15 cellular contexts compared by ENCODE assay signal in genomic region chr5:22889714-22890113, GRCh38. TPM values are rescaled to one million over a fixed set of nuclear protein-coding genes. Genes with fewer than 3 reads are reported as not detected.
DNase-seq lines count a peak whose midpoint lies in the region; ATAC-seq and TF ChIP-seq lines count a peak whose summit lies in the region.
"Had no signal": no experiment of that assay in that cellular context is flagged by ENCODE, and none has a peak within 500 bp of the region (broad histone marks: within the 10 kb centered on the region; RNA-seq: fewer than 3 reads in every experiment).

No MANE protein-coding gene starts in this region.

- CTCF ChIA-PET in Panc1 (lab: Charles Lee): no interaction called here

- H3K9me3 ChIP-seq in Karpas-422 (ENCODE audit: low read length) (no peaks in the 10 kb centered on the region), Panc1 (ENCODE audit: control insufficient read depth, insufficient read depth, low read depth, low read length) (no peaks in the 10 kb centered on the region), colonic mucosa (no peaks in the 10 kb centered on the region)
- H3K9me3 ChIP-seq: ascending aorta, testis had no signal

- TF ChIP-seq CTCF in Panc1 (IDR thresholded peaks at IDR 0.05) (peak; percentile 17; the same call in 1 of the 2 replicates), colonic mucosa (IDR thresholded peaks at IDR 0.05) (no peak), coronary artery (IDR thresholded peaks at IDR 0.05) (no peak)

- H3K9me2 ChIP-seq in Karpas-422 (replicated peaks; ENCODE audit: insufficient read depth, low read length): no peaks in the 10 kb centered on the region

- H3K27me3 ChIP-seq in Karpas-422 (ENCODE audit: low read length) (no peaks in the 10 kb centered on the region), Panc1 (ENCODE audit: control insufficient read depth, insufficient read depth, low read length) (no peaks in the 10 kb centered on the region), colonic mucosa (no peaks in the 10 kb centered on the region)
- H3K27me3 ChIP-seq: ascending aorta, testis had no signal

- BruUV-seq in Panc1 (replicated peaks; lab: Mats Ljungman, UMichigan): no TSS peak

- in situ Hi-C loops in Panc1 (cut with HindIII; ENCODE audit: low pct_unique_long_range_greater_than_20kb, low sequenced_read_pairs): no loop called here

- no peaks in the 10 kb centered on the region for H3K79me2 ChIP-seq in Karpas-422 (ENCODE audit: low read length)

- POLR2A ChIA-PET in Panc1 (lab: Charles Lee): no interaction called here

- no peak overlapping the region for H2AFZ ChIP-seq in Karpas-422 (ENCODE audit: low read length)

- H3K9ac ChIP-seq in Karpas-422 (ENCODE audit: low read length) (no peak overlapping the region), colonic mucosa (ENCODE audit: low read depth in 2 of 2, low read length in 2 of 2) (no peak overlapping the region)

- H3K4me3 ChIP-seq in Karpas-422 (ENCODE audit: low read length): no peak overlapping the region
- no peak overlapping the region for H3K4me3 ChIP-seq in Panc1 (ENCODE audit: low read depth in 2 of 2, low read length in 2 of 2)
- H3K4me3 ChIP-seq in colonic mucosa: no peak overlapping the region
- H3K4me3 ChIP-seq in coronary artery: no peak overlapping the region
- H3K4me3 ChIP-seq: ascending aorta, testis had no signal

- intact Hi-C loops in Panc1 (cut with micrococcal nuclease; ENCODE audit: unreplicated experiment) (no loop called here), colonic mucosa (cut with DNase I) (no loop called here)

- DNase-seq in DMS53 (lab: John Stamatoyannopoulos, UW) (peak; percentile 32), Karpas-422 (peak; percentile 68), Panc1 (ENCODE audit: low read depth, low spot score) (no peak), iris pigment epithelial cell (ENCODE audit: low read depth) (peak; percentile 32), colonic mucosa (no peak), coronary artery (ENCODE audit: low spot score) (no peak)
- no peak for DNase-seq in activated CD8-positive, alpha-beta memory T cell treated with anti-CD3 and anti-CD28 coated beads, Interleukin-2, amount 50 U/mL, for 48 hours
- DNase-seq: activated T-cell treated with anti-CD3 and anti-CD28 coated beads for 4 hours, DMS79 treated with DMSO at 0.1 percent for 48 hours, hypothalamus, right cardiac atrium, RPMI8226, testis had no signal

- no peak for ATAC-seq in Panc1
- ATAC-seq in GM21825 (IDR thresholded peaks at IDR 0.05; ENCODE audit: unreplicated experiment): no peak
- ATAC-seq: right cardiac atrium had no signal

- H3K4me1 ChIP-seq in Karpas-422 (ENCODE audit: low read length): no peaks in the 10 kb centered on the region
- H3K4me1 ChIP-seq in Panc1 (ENCODE audit: control insufficient read depth, insufficient read depth, low read length): no peaks in the 10 kb centered on the region
- H3K4me1 ChIP-seq in colonic mucosa: no peaks in the 10 kb centered on the region
- H3K4me1 ChIP-seq: ascending aorta, testis had no signal

- no peak overlapping the region for H3K4me2 ChIP-seq in Karpas-422 (ENCODE audit: low read depth, low read length, poor library complexity, severe bottlenecking)

- H3K27ac ChIP-seq in Karpas-422 (ENCODE audit: low read length) (no peak overlapping the region), Panc1 (ENCODE audit: low read length) (no peak overlapping the region), colonic mucosa (no peak overlapping the region), coronary artery (no peak overlapping the region)
- H3K27ac ChIP-seq: ascending aorta, testis had no signal

- H3K36me3 ChIP-seq in Karpas-422 (ENCODE audit: insufficient read depth, low read length) (no peaks in the 10 kb centered on the region), Panc1 (ENCODE audit: control insufficient read depth, insufficient read depth, low read length) (no peaks in the 10 kb centered on the region), colonic mucosa (no peaks in the 10 kb centered on the region)
- H3K36me3 ChIP-seq: ascending aorta had no signal

- no peaks in the 10 kb centered on the region for H4K20me1 ChIP-seq in Karpas-422 (ENCODE audit: insufficient read depth, low read depth, low read length)

RNA-seq across cellular contexts. Expression of gene CDH12, which starts 36.6 kb away (rescaled TPM):
- total RNA-seq in Karpas-422 (2014; rRNA removed; shearing (Covaris generic); ENCODE audit: low replicate concordance): not detected in 2 replicates
- not detected for total RNA-seq in Panc1 (2021; ENCODE audit: unreplicated experiment)
- polyA plus RNA-seq in Panc1 (2012; ENCODE audit: insufficient read length): not detected
- total RNA-seq in colonic mucosa: not detected
- total RNA-seq: right cardiac atrium had no signal
- polyA plus RNA-seq: right cardiac atrium had no signal

Comparison
In these comparisons a context has a peak if more than half of its experiments do, and no peak if none do; other contexts are left out.
1. DNase-seq: peak in DMS53 (single experiment), Karpas-422 (single experiment) and iris pigment epithelial cell (single experiment); none in Panc1 (single experiment), activated CD8-positive, alpha-beta memory T cell treated with anti-CD3 and anti-CD28 coated beads, Interleukin-2, amount 50 U/mL, for 48 hours (single experiment), colonic mucosa (single experiment) and coronary artery (single experiment).